In the genomic region with DNA sequence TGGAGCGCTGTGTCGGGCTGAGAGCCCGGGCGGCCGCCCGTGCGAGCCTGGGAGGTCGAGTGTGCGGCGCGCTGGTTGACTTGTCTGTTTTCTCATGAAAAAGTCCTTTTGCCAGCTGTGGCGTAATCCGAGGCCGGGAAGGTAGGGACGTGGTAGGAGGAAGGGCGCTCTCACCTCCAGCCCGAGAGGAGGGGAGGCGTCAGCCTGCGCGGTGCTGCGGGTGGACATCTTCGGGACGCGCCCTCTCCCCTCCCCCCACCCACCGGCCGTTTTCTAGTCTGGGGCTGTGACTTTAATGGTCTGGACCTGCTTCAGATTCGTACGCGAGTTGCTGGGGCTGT, we compare ENCODE assay signal across 8 cellular contexts. TPM values are rescaled to one million over a fixed set of nuclear protein-coding genes. Genes with fewer than 3 reads are reported as not detected.
DNase-seq lines count a peak whose midpoint lies in the region; ATAC-seq and TF ChIP-seq lines count a peak whose summit lies in the region.

No MANE protein-coding gene starts in this region.

- peak overlapping the region; percentile 53 for H2AFZ ChIP-seq in OCI-LY3 (ENCODE audit: low read depth, low read length)

- H3K4me1 Mint-ChIP-seq in CD4-positive, alpha-beta T cell (ENCODE audit: low read depth): peaks cover 70% of the 10 kb centered on the region
- peaks cover 31% of the 10 kb centered on the region for H3K4me1 Mint-ChIP-seq in activated naive CD8-positive, alpha-beta T cell treated with anti-CD3 and anti-CD28 coated beads for 36 hours

- POLR2A ChIA-PET in CD4-positive, alpha-beta T cell (lab: Charles Lee): interaction anchor here (0.7 to 6.3 kb wide), 29 partner anchors 8 to 784 kb away, joined by 3 to 188 read pairs (median 6); partner anchors contain the start of genes IL20RB, MSL2 and STAG1

- intact Hi-C loops in CD4-positive, alpha-beta T cell (cut with DNase I, micrococcal nuclease): loop anchor here (1.0 to 10.0 kb wide), 9 partner anchors 22 to 1732 kb away; partner anchors contain the start of genes CEP70 (in 1 of the 2) and MSL2 (in 1 of the 2)
- intact Hi-C loops in posterior cingulate gyrus (cut with DNase I): loop anchor here (1.0 to 5.0 kb wide), 2 partner anchors 45 to 110 kb away; partner anchors contain the start of genes SLC35G2 and STAG1

- H3K4me1 ChIP-seq in OCI-LY3 (ENCODE audit: low read length): peaks cover 15% of the 10 kb centered on the region
- no peaks in the 10 kb centered on the region for H3K4me1 ChIP-seq in cardiac muscle cell (ENCODE audit: low read depth)

- H4K20me1 ChIP-seq in OCI-LY3 (ENCODE audit: insufficient read depth, low read length): peaks cover 6% of the 10 kb centered on the region

- H3K27me3 ChIP-seq in CD4-positive, alpha-beta T cell (ENCODE audit: control insufficient read depth, insufficient read depth, low read length): no peaks in the 10 kb centered on the region
- no peaks in the 10 kb centered on the region for H3K27me3 ChIP-seq in OCI-LY3 (ENCODE audit: low read depth, low read length)
- no peaks in the 10 kb centered on the region for H3K27me3 ChIP-seq in cardiac muscle cell

- H3K9me3 Mint-ChIP-seq in CD4-positive, alpha-beta T cell: no peaks in the 10 kb centered on the region
- no peaks in the 10 kb centered on the region for H3K9me3 Mint-ChIP-seq in activated naive CD8-positive, alpha-beta T cell treated with anti-CD3 and anti-CD28 coated beads for 36 hours

- no peaks in the 10 kb centered on the region for H3K9me3 ChIP-seq in CD4-positive, alpha-beta T cell (ENCODE audit: control insufficient read depth, low read length)
- no peaks in the 10 kb centered on the region for H3K9me3 ChIP-seq in OCI-LY3 (ENCODE audit: insufficient read depth, low read length)
- H3K9me3 ChIP-seq in cardiac muscle cell (ENCODE audit: low read depth): no peaks in the 10 kb centered on the region

- H3K4me2 ChIP-seq in OCI-LY3 (ENCODE audit: low read length): peak overlapping the region; percentile 89

- peak; percentile 46 for TF ChIP-seq CTCF in CD4-positive, alpha-beta T cell (IDR thresholded peaks at IDR 0.05)
- TF ChIP-seq CTCF in OCI-LY3 (IDR thresholded peaks at IDR 0.05; ENCODE audit: low read depth, low read length): no peak
- no peak for TF ChIP-seq CTCF in cardiac muscle cell (IDR thresholded peaks at IDR 0.05; ENCODE audit: low read depth, low read length)

- H3K9ac ChIP-seq in OCI-LY3 (ENCODE audit: low read length): peak overlapping the region; percentile 93

- H3K4me3 Mint-ChIP-seq in CD4-positive, alpha-beta T cell: peak overlapping the region; percentile 92
- peak overlapping the region; percentile 94 for H3K4me3 Mint-ChIP-seq in activated naive CD8-positive, alpha-beta T cell treated with anti-CD3 and anti-CD28 coated beads for 36 hours

- H3K79me2 ChIP-seq in OCI-LY3 (ENCODE audit: low read length): peaks cover 58% of the 10 kb centered on the region

- H3K27ac Mint-ChIP-seq in CD4-positive, alpha-beta T cell: peak overlapping the region; percentile 97
- H3K27ac Mint-ChIP-seq in activated naive CD8-positive, alpha-beta T cell treated with anti-CD3 and anti-CD28 coated beads for 36 hours: peak overlapping the region; percentile 96

- no peak for ATAC-seq in CD4-positive, alpha-beta T cell (ENCODE audit: poor library complexity)
- peak; percentile 17 for ATAC-seq in GM19397 (IDR thresholded peaks at IDR 0.05; ENCODE audit: unreplicated experiment)
- ATAC-seq in HG03558 (IDR thresholded peaks at IDR 0.05; ENCODE audit: extremely low read depth, unreplicated experiment): peak; percentile 3

- H3K4me3 ChIP-seq in OCI-LY3 (ENCODE audit: low read length) (peak overlapping the region; percentile 95), cardiac muscle cell (peak overlapping the region; percentile 88)

- CTCF ChIA-PET in CD4-positive, alpha-beta T cell (lab: Charles Lee): interaction anchor here (0.6 to 5.6 kb wide), 10 partner anchors 11 to 170 kb away, joined by 3 to 81 read pairs (median 4); partner anchors contain the start of gene STAG1

- peaks cover 49% of the 10 kb centered on the region for H3K36me3 Mint-ChIP-seq in CD4-positive, alpha-beta T cell (ENCODE audit: low read depth)
- H3K36me3 Mint-ChIP-seq in activated naive CD8-positive, alpha-beta T cell treated with anti-CD3 and anti-CD28 coated beads for 36 hours: peaks cover 37% of the 10 kb centered on the region

- peak in 6 of 10 experiments; percentile 14 to 50 (median 22) for DNase-seq in CD4-positive, alpha-beta T cell
- peak; percentile 47 for DNase-seq in activated naive CD8-positive, alpha-beta T cell treated with anti-CD3 and anti-CD28 coated beads for 36 hours
- DNase-seq in cardiac muscle cell (ENCODE audit: low read depth in 1 of 2, low spot score in 1 of 2) (peak; percentile 62 to 79), posterior cingulate gyrus (peak in 7 of 10 donors; percentile 12 to 85 (median 21)), retina (no peak)

- peak overlapping the region; percentile 93 for H3K27ac ChIP-seq in CD4-positive, alpha-beta T cell (ENCODE audit: low read depth, low read length)
- peak overlapping the region; percentile 75 for H3K27ac ChIP-seq in OCI-LY3 (ENCODE audit: low read length)
- H3K27ac ChIP-seq in cardiac muscle cell: peak overlapping the region; percentile 92

- H3K27me3 Mint-ChIP-seq in CD4-positive, alpha-beta T cell: no peaks in the 10 kb centered on the region
- H3K27me3 Mint-ChIP-seq in activated naive CD8-positive, alpha-beta T cell treated with anti-CD3 and anti-CD28 coated beads for 36 hours: no peaks in the 10 kb centered on the region

- H3K36me3 ChIP-seq in OCI-LY3 (replicated peaks; ENCODE audit: low read depth, low read length) (peaks cover 9% of the 10 kb centered on the region), cardiac muscle cell (no peaks in the 10 kb centered on the region)

RNA-seq across cellular contexts. Expression of gene NCK1, which starts 0.6 kb away (rescaled TPM):
- total RNA-seq in CD4-positive, alpha-beta T cell: 10 to 100 TPM; 52.9 to 55.0 TPM
- total RNA-seq in activated naive CD8-positive, alpha-beta T cell treated with anti-CD3 and anti-CD28 coated beads for 36 hours: 10 to 100 TPM; 25.5 to 27.7 TPM
- total RNA-seq in cardiac muscle cell: 22.6 and 30.3 TPM in 2 replicates
- 24.6 and 28.6 TPM in 2 replicates for polyA plus RNA-seq in cardiac muscle cell

RNA-seq across cellular contexts. Expression of gene SLC35G2, which starts 43.7 kb away (rescaled TPM):
- total RNA-seq in CD4-positive, alpha-beta T cell: under 1 TPM in 1 of 2 experiments, not detected in 1; 0.14 TPM
- 1 to 10 TPM; 1.9 to 2.3 TPM for total RNA-seq in activated naive CD8-positive, alpha-beta T cell treated with anti-CD3 and anti-CD28 coated beads for 36 hours
- 0.27 and 0.78 TPM in 2 replicates for total RNA-seq in cardiac muscle cell
- 3.4 and 3.5 TPM in 2 replicates for polyA plus RNA-seq in cardiac muscle cell
